ENCODE assay signal across 19 cellular contexts in genomic region chr15:22855791-22856190, GRCh38.
"Had no signal": no experiment of that assay in that cellular context is flagged by ENCODE, and none has a peak within 500 bp of the region (broad histone marks: within the 10 kb centered on the region; RNA-seq: fewer than 3 reads in every experiment).

No MANE protein-coding gene starts in this region.

- H3K4me3 ChIP-seq: ascending aorta, dorsolateral prefrontal cortex, esophagus muscularis mucosa, left ventricle myocardium inferior, tibial artery had no signal

- H3K27me3 Mint-ChIP-seq: activated CD4-positive, alpha-beta T cell treated with anti-CD3 and anti-CD28 coated beads for 36 hours; activated naive CD4-positive, alpha-beta T cell treated with anti-CD3 and anti-CD28 coated beads, Interleukin-2, amount 50 U/mL, for 24 hours had no signal

- H3K27me3 ChIP-seq: ascending aorta, dorsolateral prefrontal cortex, esophagus muscularis mucosa, tibial artery had no signal

- H3K27ac Mint-ChIP-seq: activated CD8-positive, alpha-beta T cell treated with anti-CD3 and anti-CD28 coated beads, Interleukin-2, amount 10 ng/mL, durations not matched to agents 7 days and 5 days; activated naive CD4-positive, alpha-beta T cell treated with anti-CD3 and anti-CD28 coated beads, Interleukin-2, amount 50 U/mL, for 24 hours; mesothelial cell of epicardium had no signal

- H3K4me1 Mint-ChIP-seq: mesothelial cell of epicardium had no signal

- H3K4me3 Mint-ChIP-seq: activated CD4-positive, alpha-beta T cell treated with anti-CD3 and anti-CD28 coated beads for 36 hours; activated CD8-positive, alpha-beta T cell treated with anti-CD3 and anti-CD28 coated beads, Interleukin-2, amount 10 ng/mL, durations not matched to agents 7 days and 5 days; activated naive CD4-positive, alpha-beta T cell treated with anti-CD3 and anti-CD28 coated beads, Interleukin-2, amount 50 U/mL, for 24 hours; mesothelial cell of epicardium had no signal

- FAIRE-seq: bronchial epithelial cell, endometrium had no signal

- H3K9ac ChIP-seq: parathyroid adenoma had no signal

- ATAC-seq: activated CD4-positive, alpha-beta T cell treated with anti-CD3 and anti-CD28 coated beads for 36 hours; activated CD8-positive, alpha-beta T cell treated with anti-CD3 and anti-CD28 coated beads, Interleukin-2, amount 10 ng/mL, durations not matched to agents 7 days and 5 days had no signal

- H3K9me3 ChIP-seq: ascending aorta, esophagus muscularis mucosa, left ventricle myocardium inferior, tibial artery had no signal

- H2AFZ ChIP-seq: parathyroid adenoma had no signal

- DNase-seq: activated CD4-positive, alpha-beta T cell treated with anti-CD3 and anti-CD28 coated beads for 36 hours; activated CD8-positive, alpha-beta memory T cell treated with anti-CD3 and anti-CD28 coated beads, Interleukin-2, amount 50 U/mL, for 48 hours; activated CD8-positive, alpha-beta T cell treated with anti-CD3 and anti-CD28 coated beads, Interleukin-2, amount 10 ng/mL, durations not matched to agents 7 days and 5 days; dorsolateral prefrontal cortex; foreskin fibroblast; head of caudate nucleus; left ventricle myocardium inferior; retina; stimulated activated CD4-positive, alpha-beta T cell treated with anti-CD3 and anti-CD28 coated beads, Interleukin-15, amount 100 ng/mL, for 24 hours; stimulated activated CD4-positive, alpha-beta T cell treated with anti-CD3 and anti-CD28 coated beads, Interleukin-4, amount 100 ng/mL, for 24 hours; SW 1271; tibial artery had no signal

- H3K27ac ChIP-seq: ascending aorta, dorsolateral prefrontal cortex, esophagus muscularis mucosa, left ventricle myocardium inferior, parathyroid adenoma, tibial artery had no signal

- H3K9me3 Mint-ChIP-seq: activated naive CD4-positive, alpha-beta T cell treated with anti-CD3 and anti-CD28 coated beads, Interleukin-2, amount 50 U/mL, for 24 hours; mesothelial cell of epicardium had no signal

- H3K79me2 ChIP-seq: parathyroid adenoma had no signal

- H3K4me1 ChIP-seq: ascending aorta, esophagus muscularis mucosa, left ventricle myocardium inferior, parathyroid adenoma, tibial artery had no signal
